ENCODE assay signal across 35 cellular contexts in genomic region chr19:15936173-15936572, GRCh38. TPM values are rescaled to one million over a fixed set of nuclear protein-coding genes. Genes with fewer than 3 reads are reported as not detected.
"Had no signal": no experiment of that assay in that cellular context is flagged by ENCODE, and none has a peak within 500 bp of the region (broad histone marks: within the 10 kb centered on the region; RNA-seq: fewer than 3 reads in every experiment).

No MANE protein-coding gene starts in this region.

- H3K27ac ChIP-seq: neural progenitor cell, ovary, parathyroid adenoma, psoas muscle, suprapubic skin, testis, transverse colon, vagina had no signal

- H3K27ac Mint-ChIP-seq: natural killer cell; nephron; neural progenitor cell; progenitor cell of endocrine pancreas; stimulated activated memory B cell treated with anti-CD40 and anti-IgM and Interleukin-4, amounts not matched to agents 10 μg/mL and 1 μg/mL and 100 μg/mL, for 72 hours; stimulated activated naive CD8-positive, alpha-beta T cell treated with anti-CD3 and anti-CD28 coated beads, Interleukin-15, amount 100 ng/mL, for 72 hours; type B pancreatic cell had no signal

- H3K79me2 ChIP-seq: parathyroid adenoma had no signal

- H3K9ac ChIP-seq: neural progenitor cell, parathyroid adenoma had no signal

- H3K4me3 ChIP-seq: neural progenitor cell, ovary, psoas muscle, skin epidermis, smooth muscle cell, spleen, suprapubic skin, testis, tibial artery, transverse colon, vagina had no signal

- H3K36me3 ChIP-seq: neural progenitor cell, ovary, spleen, suprapubic skin, tibial artery, transverse colon, vagina had no signal

- H3K27me3 ChIP-seq: neural progenitor cell, ovary, testis, transverse colon, vagina had no signal

- H3K9me3 Mint-ChIP-seq: natural killer cell, type B pancreatic cell had no signal

- H2AFZ ChIP-seq: neural progenitor cell, parathyroid adenoma had no signal

- H3K4me3 Mint-ChIP-seq: natural killer cell; nephron; neural progenitor cell; stimulated activated memory B cell treated with anti-CD40 and anti-IgM and Interleukin-4, amounts not matched to agents 10 μg/mL and 1 μg/mL and 100 μg/mL, for 72 hours; stimulated activated naive CD8-positive, alpha-beta T cell treated with anti-CD3 and anti-CD28 coated beads, Interleukin-15, amount 100 ng/mL, for 72 hours; type B pancreatic cell had no signal

- H3K4me1 Mint-ChIP-seq: natural killer cell; nephron; neural progenitor cell; stimulated activated memory B cell treated with anti-CD40 and anti-IgM and Interleukin-4, amounts not matched to agents 10 μg/mL and 1 μg/mL and 100 μg/mL, for 72 hours had no signal

- ATAC-seq: natural killer cell; psoas muscle; right cardiac atrium; sciatic nerve; stimulated activated naive CD8-positive, alpha-beta T cell treated with anti-CD3 and anti-CD28 coated beads, Interleukin-15, amount 100 ng/mL, for 72 hours; stimulated activated naive CD8-positive, alpha-beta T cell treated with anti-CD3 and anti-CD28 coated beads, Interleukin-15, Interleukin-2, amounts not matched to agents 100 U/mL and 50 U/mL, for 24 hours had no signal

- H3K9me3 ChIP-seq: ovary, psoas muscle, suprapubic skin, testis, transverse colon, vagina had no signal

- DNase-seq: natural killer cell; occipital lobe; ovary; posterior cingulate gyrus; psoas muscle; right cardiac atrium; spleen; stimulated activated CD4-positive, alpha-beta T cell treated with anti-CD3 and anti-CD28 coated beads, Interleukin-12 subunit alpha, Interleukin-12 subunit beta, amount 100 ng/mL, for 4 hours; stimulated activated CD4-positive, alpha-beta T cell treated with anti-CD3 and anti-CD28 coated beads, Interleukin-1b, Interleukin-23, amount 100 ng/mL, for 48 hours; stimulated activated CD4-positive, alpha-beta T cell treated with anti-CD3 and anti-CD28 coated beads, Interleukin-4, amount 100 ng/mL, for 1 hour; stimulated activated CD4-positive, alpha-beta T cell treated with anti-CD3 and anti-CD28 coated beads, Interleukin-4, amount 100 ng/mL, for 4 hours; stimulated activated CD8-positive, alpha-beta memory T cell treated with anti-CD3 and anti-CD28 coated beads, Interleukin-4, amount 100 ng/mL, for 48 hours; stimulated activated naive CD4-positive, alpha-beta T cell; stimulated activated naive CD8-positive, alpha-beta T cell treated with anti-CD3 and anti-CD28 coated beads, Interleukin-15, amount 100 ng/mL, for 72 hours; stimulated activated naive CD8-positive, alpha-beta T cell treated with anti-CD3 and anti-CD28 coated beads, Interleukin-15, Interleukin-2, amounts not matched to agents 100 U/mL and 50 U/mL, for 24 hours; testis; tibial artery; transverse colon had no signal

- H3K27me3 Mint-ChIP-seq: progenitor cell of endocrine pancreas, type B pancreatic cell had no signal

- FAIRE-seq: urothelium cell line had no signal

- H3K4me1 ChIP-seq: neural progenitor cell, psoas muscle, testis had no signal

- H3K36me3 Mint-ChIP-seq: natural killer cell, neural progenitor cell, type B pancreatic cell had no signal

- H3K4me2 ChIP-seq: neural progenitor cell, smooth muscle cell had no signal

RNA-seq across cellular contexts. Expression of gene CYP4F11, which starts 1.8 kb away (rescaled TPM):
- total RNA-seq: natural killer cell, osteoblast, progenitor cell of endocrine pancreas, smooth muscle cell had no signal
- polyA plus RNA-seq: neural cell, smooth muscle cell had no signal

RNA-seq across cellular contexts. Expression of gene OR10H4, which starts 12.6 kb away (rescaled TPM):
- total RNA-seq: natural killer cell, occipital lobe, osteoblast, ovary, progenitor cell of endocrine pancreas, psoas muscle, renal cortical epithelial cell, right cardiac atrium, sciatic nerve, smooth muscle cell, spleen, suprapubic skin, transverse colon, ureter, vagina had no signal
- polyA plus RNA-seq: neural cell, ovary, psoas muscle, right cardiac atrium, smooth muscle cell, spleen, thymus had no signal

RNA-seq across cellular contexts. Expression of gene CYP4F2, which starts 38.3 kb away (rescaled TPM):
- total RNA-seq: occipital lobe, osteoblast, progenitor cell of endocrine pancreas, psoas muscle, right cardiac atrium, sciatic nerve, smooth muscle cell had no signal
- polyA plus RNA-seq: neural cell, ovary, right cardiac atrium, smooth muscle cell, spleen had no signal
